In genomic region chr1:176559474-176560390, GRCh38 we compare ENCODE assay signal across 8 cellular contexts.
DNase-seq lines count a peak whose midpoint lies in the region; ATAC-seq and TF ChIP-seq lines count a peak whose summit lies in the region.

No MANE protein-coding gene starts in this region.

- no peak overlapping the region for H3K27ac ChIP-seq in RWPE2 (ENCODE audit: poor library complexity, severe bottlenecking)
- H3K27ac ChIP-seq in endodermal cell (ENCODE audit: low read depth, low read length), result no peak overlapping the region

- 21 to 22% methylated on average over 6 to 10 of the region's 10 CpGs for WGBS in endodermal cell (ENCODE audit: insufficient coverage in 1 of 2, insufficient read length in 1 of 2), 2 experiments

- peak; percentile 77 for ATAC-seq in GM21526 (IDR thresholded peaks at IDR 0.05; ENCODE audit: low FRiP score, unreplicated experiment)
- ATAC-seq in RWPE2 (ENCODE audit: low read depth), result peak; percentile 75; the same call in 2 of the 3 replicates

- no peaks in the 10 kb centered on the region for H3K36me3 Mint-ChIP-seq in endodermal cell (ENCODE audit: low read depth)

- H3K27ac Mint-ChIP-seq in endodermal cell, result no peak overlapping the region

- H3K4me1 ChIP-seq in RWPE2 (ENCODE audit: insufficient read depth, poor library complexity, severe bottlenecking) (no peaks in the 10 kb centered on the region), endodermal cell (ENCODE audit: control insufficient read depth, insufficient read depth, low read length) (peaks cover 3% of the 10 kb centered on the region)

- H3K27me3 Mint-ChIP-seq in endodermal cell (ENCODE audit: insufficient read depth), result peaks cover 21% of the 10 kb centered on the region

- no peaks in the 10 kb centered on the region for H3K9me3 ChIP-seq in RWPE2 (ENCODE audit: severe bottlenecking)
- H3K9me3 ChIP-seq in endodermal cell (ENCODE audit: control insufficient read depth, low read length), result no peaks in the 10 kb centered on the region

- H3K4me3 ChIP-seq in RWPE2 (ENCODE audit: severe bottlenecking), result no peak overlapping the region
- no peak overlapping the region for H3K4me3 ChIP-seq in endodermal cell (ENCODE audit: low read length)

- peaks cover 6% of the 10 kb centered on the region for H3K4me1 Mint-ChIP-seq in endodermal cell

- H3K36me3 ChIP-seq in RWPE2 (ENCODE audit: low read depth), result no peaks in the 10 kb centered on the region
- H3K36me3 ChIP-seq in endodermal cell (ENCODE audit: control insufficient read depth, insufficient read depth, low read length), result no peaks in the 10 kb centered on the region

- DNase-seq in SIG-M5 treated with dmso at 0.1 percent for 504 hours (lab: John Stamatoyannopoulos, UW; ENCODE audit: unreplicated experiment), result peak; percentile 51
- no peak for DNase-seq in SIG-M5 (lab: John Stamatoyannopoulos, UW)
- DNase-seq in Kasumi-1 (lab: John Stamatoyannopoulos, UW), result peak; percentile 50 to 58
- DNase-seq in RWPE2 (ENCODE audit: low spot score), result no peak
- DNase-seq in endodermal cell, result peak; percentile 86
- DNase-seq in medulla oblongata (ENCODE audit: extremely low spot score), result peak; percentile 87
- DNase-seq in effector CD8-positive, alpha-beta T cell (lab: John Stamatoyannopoulos, UW), result no peak

- no peak overlapping the region for H3K9ac ChIP-seq in endodermal cell (ENCODE audit: extremely low read depth, low read length, poor library complexity, severe bottlenecking)

- no peak overlapping the region for H3K4me3 Mint-ChIP-seq in endodermal cell

- TF ChIP-seq CTCF in RWPE2 (IDR thresholded peaks at IDR 0.05; ENCODE audit: poor library complexity, severe bottlenecking) (peak; percentile 85), endodermal cell (conservative IDR thresholded peaks at IDR 0.05) (peak; percentile 93)

- H3K9me3 Mint-ChIP-seq in endodermal cell, result no peaks in the 10 kb centered on the region

- H3K27me3 ChIP-seq in RWPE2 (ENCODE audit: insufficient read depth, poor library complexity, severe bottlenecking) (no peaks in the 10 kb centered on the region), endodermal cell (ENCODE audit: control insufficient read depth, insufficient read depth, low read length, poor library complexity, severe bottlenecking) (peaks cover 14% of the 10 kb centered on the region)

Comparison
In these comparisons a context has a peak if more than half of its experiments do, and no peak if none do; other contexts are left out.
1. DNase-seq: peak in SIG-M5 treated with dmso at 0.1 percent for 504 hours (single experiment), Kasumi-1 (2 of 2), endodermal cell (single experiment) and medulla oblongata (single experiment); none in SIG-M5 (single experiment), RWPE2 (single experiment) and effector CD8-positive, alpha-beta T cell (single experiment).